Comparison of ENCODE assay signal across 8 cellular contexts in genomic region chr4:128287871-128288688, GRCh38. TPM values are rescaled to one million over a fixed set of nuclear protein-coding genes. Genes with fewer than 3 reads are reported as not detected.
A peak's percentile ranks its signal among the peaks of the same experiment; 100 is the strongest.
DNase-seq lines count a peak whose midpoint lies in the region; ATAC-seq and TF ChIP-seq lines count a peak whose summit lies in the region.

No MANE protein-coding gene starts in this region.

- no peaks in the 10 kb centered on the region for H3K9me3 ChIP-seq in SK-N-SH

- TF ChIP-seq CTCF in SK-N-SH (IDR thresholded peaks at IDR 0.05), result peak; percentile 29

- H3K36me3 ChIP-seq in SK-N-SH (replicated peaks in 1 of 2; ENCODE audit: control insufficient read depth in 1 of 2, insufficient read depth in 2 of 2, low read length in 1 of 2), result peaks cover 3 to 29% of the 10 kb centered on the region in 2 experiments

- DNase-seq in NCI-H1092 (lab: John Stamatoyannopoulos, UW) (peak; percentile 100), SK-N-SH (peak; percentile 99), glomerular endothelial cell (ENCODE audit: extremely low read depth, low read depth, low spot score) (peak; percentile 80), occipital lobe (lab: John Stamatoyannopoulos, UW) (peak; percentile 100)
- DNase-seq in activated naive CD4-positive, alpha-beta T cell treated with anti-CD3 and anti-CD28 coated beads, Interleukin-2, amount 50 U/mL, for 72 hours (ENCODE audit: low spot score in 2 of 2), result peak; percentile 98

- POLR2A ChIA-PET in SK-N-SH (lab: Yijun Ruan, JAX), result interaction anchor here (0.6 to 1.6 kb wide), 5 partner anchors 10 to 524 kb away, joined by 3 to 6 read pairs (median 3); no protein-coding TSS in a partner anchor

- H2AFZ ChIP-seq in SK-N-SH (ENCODE audit: low read depth), result peak overlapping the region; percentile 89

- peaks cover 12 to 25% of the 10 kb centered on the region in 2 donors for H3K36me3 Mint-ChIP-seq in activated naive CD4-positive, alpha-beta T cell treated with anti-CD3 and anti-CD28 coated beads, Interleukin-2, amount 50 U/mL, for 72 hours

- no peaks in the 10 kb centered on the region for H3K27me3 ChIP-seq in SK-N-SH (ENCODE audit: insufficient read depth)

- H3K27ac Mint-ChIP-seq in activated naive CD4-positive, alpha-beta T cell treated with anti-CD3 and anti-CD28 coated beads, Interleukin-2, amount 50 U/mL, for 72 hours, result peak overlapping the region; percentile 91 to 94

- TF ChIP-seq RAD21 in SK-N-SH (IDR thresholded peaks at IDR 0.05; ENCODE audit: low read length), result no peak; the same call in 1 of the 2 replicates

- peaks cover 0 to 4% of the 10 kb centered on the region in 2 donors for H3K9me3 Mint-ChIP-seq in activated naive CD4-positive, alpha-beta T cell treated with anti-CD3 and anti-CD28 coated beads, Interleukin-2, amount 50 U/mL, for 72 hours

- peaks cover 19% of the 10 kb centered on the region; the same call in 1 of the 2 replicates for H4K20me1 ChIP-seq in SK-N-SH (ENCODE audit: insufficient read depth)

- TF ChIP-seq POLR2A in GM10847 (IDR thresholded peaks at IDR 0.05; ENCODE audit: extremely low read depth, insufficient read length), result peak; percentile 89

- peak in 1 of 2 experiments; percentile 33; a peak in 2 of 4 replicates for TF ChIP-seq EP300 in SK-N-SH (IDR thresholded peaks at IDR 0.05; ENCODE audit: borderline replicate concordance in 1 of 2, low read depth in 1 of 2, low read length in 1 of 2)

- WGBS in SK-N-SH (ENCODE audit: low lambda C conversion rate), result under 1% methylated on average over 27 of the region's 86 CpGs

- peaks cover 0 to 5% of the 10 kb centered on the region in 2 experiments; a peak in 2 of 4 replicates for H3K4me1 ChIP-seq in SK-N-SH (ENCODE audit: control insufficient read depth in 1 of 2, insufficient read depth in 2 of 2, low read depth in 1 of 2, low read length in 1 of 2)

- H3K4me2 ChIP-seq in SK-N-SH, result peak overlapping the region; percentile 88

- H3K9ac ChIP-seq in SK-N-SH, result peak overlapping the region; percentile 85

- ATAC-seq in HG02610 (IDR thresholded peaks at IDR 0.05; ENCODE audit: unreplicated experiment), result peak; percentile 82
- peak; percentile 87 to 88 for ATAC-seq in activated naive CD4-positive, alpha-beta T cell treated with anti-CD3 and anti-CD28 coated beads, Interleukin-2, amount 50 U/mL, for 72 hours

- peak overlapping the region; percentile 87 to 95 for H3K27ac ChIP-seq in SK-N-SH (ENCODE audit: low read depth in 2 of 2, low read length in 1 of 2)
- H3K27ac ChIP-seq in temporal lobe (ENCODE audit: low read depth, low read length), result peak overlapping the region; percentile 84

- H3K4me3 ChIP-seq in SK-N-SH (ENCODE audit: low read depth in 2 of 2, low read length in 1 of 2), result peak overlapping the region; percentile 80 to 90

- no peaks in the 10 kb centered on the region for H3K9me2 ChIP-seq in SK-N-SH

- H3F3A ChIP-seq in SK-N-SH (replicated peaks; ENCODE audit: insufficient read depth), result peaks cover 16% of the 10 kb centered on the region

- peaks cover 52% of the 10 kb centered on the region for H3K79me2 ChIP-seq in SK-N-SH (ENCODE audit: insufficient read depth)

- CTCF ChIA-PET in SK-N-SH (lab: Yijun Ruan, JAX), result no interaction called here

TF ChIP-seq in SK-N-SH, 30 proteins besides CTCF, POLR2A, EP300 and RAD21 (continues in another document):
- TF ChIP-seq TEAD4 (IDR thresholded peaks at IDR 0.05; ENCODE audit: borderline replicate concordance, insufficient read depth) (peak; percentile 4; the same call in 1 of the 2 replicates), RCOR1 (IDR thresholded peaks at IDR 0.05; ENCODE audit: low read length) (no peak; the same call in 1 of the 2 replicates), GABPA (IDR thresholded peaks at IDR 0.05; ENCODE audit: low read depth) (no peak), IRF3 (IDR thresholded peaks at IDR 0.05; ENCODE audit: low read depth, low read length) (0 out of 2 replicates have a peak, but pooled peaks have one; percentile 5), SIN3A (IDR thresholded peaks at IDR 0.05; ENCODE audit: borderline replicate concordance, low read depth, low read length) (0 out of 2 replicates have a peak, but pooled peaks have one; percentile 36), USF1 (IDR thresholded peaks at IDR 0.05; ENCODE audit: borderline replicate concordance, low read depth) (peak; percentile 80), TAF1 (IDR thresholded peaks at IDR 0.05; ENCODE audit: borderline replicate concordance, low read depth, low read length) (peak; percentile 54), ELF1 (IDR thresholded peaks at IDR 0.05) (peak; percentile 57; the same call in 1 of the 2 replicates), GATA2 (CRISPR knock-in tag; IDR thresholded peaks at IDR 0.05) (no peak), MXI1 (IDR thresholded peaks at IDR 0.05; ENCODE audit: low read depth, low read length) (peak; percentile 97), NFIC (IDR thresholded peaks at IDR 0.05; ENCODE audit: borderline replicate concordance) (no peak), JUND (IDR thresholded peaks at IDR 0.05) (no peak), CHD2 (IDR thresholded peaks at IDR 0.05; ENCODE audit: low read length, partially characterized antibody) (peak; percentile 49), YY1 (IDR thresholded peaks at IDR 0.05; ENCODE audit: low read depth) (no peak), ZBTB33 (IDR thresholded peaks at IDR 0.05; ENCODE audit: borderline replicate concordance, low read depth) (no peak), EZH2phosphoT487 (IDR thresholded peaks at IDR 0.05; ENCODE audit: borderline replicate concordance, low read depth) (no peak), SMC3 (IDR thresholded peaks at IDR 0.05; ENCODE audit: low read depth, low read length) (no peak; the same call in 1 of the 2 replicates), RXRA (IDR thresholded peaks at IDR 0.05; ENCODE audit: borderline replicate concordance, low read depth) (no peak)
- TF ChIP-seq, protein P1, sequence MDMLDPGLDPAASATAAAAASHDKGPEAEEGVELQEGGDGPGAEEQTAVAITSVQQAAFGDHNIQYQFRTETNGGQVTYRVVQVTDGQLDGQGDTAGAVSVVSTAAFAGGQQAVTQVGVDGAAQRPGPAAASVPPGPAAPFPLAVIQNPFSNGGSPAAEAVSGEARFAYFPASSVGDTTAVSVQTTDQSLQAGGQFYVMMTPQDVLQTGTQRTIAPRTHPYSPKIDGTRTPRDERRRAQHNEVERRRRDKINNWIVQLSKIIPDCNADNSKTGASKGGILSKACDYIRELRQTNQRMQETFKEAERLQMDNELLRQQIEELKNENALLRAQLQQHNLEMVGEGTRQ (IDR thresholded peaks at IDR 0.05; ENCODE audit: borderline replicate concordance, low read depth, low read length), result peak; percentile 47; the same call in 1 of the 2 replicates

RNA-seq across cellular contexts. Expression of gene PGRMC2, which starts 0.5 kb away (rescaled TPM):
- 17.5 and 18.2 TPM in 2 replicates for polyA plus RNA-seq in SK-N-SH (2012; rRNA removed)
- 41.8 and 54.8 TPM in 2 replicates for polyA plus RNA-seq in SK-N-SH (2012; cell fraction: cytosol; rRNA removed)
- 7.7 and 17.3 TPM in 2 replicates for polyA plus RNA-seq in SK-N-SH (2012; cell fraction: nucleus; rRNA removed)
- total RNA-seq in activated naive CD4-positive, alpha-beta T cell treated with anti-CD3 and anti-CD28 coated beads, Interleukin-2, amount 50 U/mL, for 72 hours, result 10 to 100 TPM; 23.6 to 52.7 TPM
- 22.6 and 48.3 TPM in 2 replicates for total RNA-seq in glomerular endothelial cell
- total RNA-seq in occipital lobe, result 31.0 TPM
- total RNA-seq in temporal lobe, result 37.9 TPM

Comparison
In these comparisons a context has a peak if more than half of its experiments do, and no peak if none do; other contexts are left out.
1. Peak in every context shown above with its lines: DNase-seq, ATAC-seq, H3K4me3 ChIP-seq and H3K27ac ChIP-seq.